ENCODE assay signal across 9 cellular contexts in the genomic region with DNA sequence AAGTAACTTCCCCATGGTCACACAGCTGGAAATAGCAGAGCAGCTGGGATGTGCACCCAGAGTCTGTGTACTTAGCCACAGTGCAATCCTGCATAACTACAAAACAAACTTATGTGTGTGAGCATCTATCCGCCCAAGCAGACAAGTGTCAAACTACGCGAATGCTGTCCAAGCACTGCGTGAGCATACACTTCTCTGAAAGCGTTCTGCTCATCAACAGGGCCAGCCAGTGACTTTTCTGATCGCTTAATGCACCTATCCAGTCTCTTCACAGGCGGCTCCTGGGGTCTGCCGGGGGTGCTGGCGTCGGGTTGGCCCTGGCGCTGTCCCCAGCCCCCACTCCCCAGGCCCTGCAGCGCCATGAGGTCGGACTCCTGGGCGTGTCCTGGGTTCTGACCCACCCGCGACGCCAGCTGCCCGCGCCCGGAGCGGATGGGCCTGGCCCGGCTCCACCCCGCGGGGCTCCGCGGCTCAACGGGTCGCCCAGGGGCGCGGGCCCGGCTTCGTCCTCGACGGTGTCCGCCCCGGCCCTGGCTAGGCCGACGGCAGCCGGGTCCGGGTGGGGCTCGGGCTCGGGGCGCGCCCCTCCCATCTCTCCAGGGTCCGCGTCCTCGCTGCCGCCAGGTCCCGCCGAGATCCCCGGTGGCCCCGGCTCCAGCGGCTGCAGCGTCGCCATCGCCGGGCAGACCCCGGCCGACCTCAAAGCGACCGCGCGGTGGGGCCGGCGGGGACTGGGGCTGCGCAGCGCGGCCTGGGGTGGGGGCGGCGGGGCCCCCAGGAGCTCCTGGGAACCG. TPM values are rescaled to one million over a fixed set of nuclear protein-coding genes. Genes with fewer than 3 reads are reported as not detected.
DNase-seq lines count a peak whose midpoint lies in the region; ATAC-seq and TF ChIP-seq lines count a peak whose summit lies in the region.
"Had no signal": no experiment of that assay in that cellular context is flagged by ENCODE, and none has a peak within 500 bp of the region (broad histone marks: within the 10 kb centered on the region; RNA-seq: fewer than 3 reads in every experiment).

No MANE protein-coding gene starts in this region.

- no peaks in the 10 kb centered on the region for H4K20me1 ChIP-seq in IMR-90 (ENCODE audit: insufficient read depth, low read length)
- H4K20me1 ChIP-seq in mammary epithelial cell (ENCODE audit: insufficient read depth, low read length): no peaks in the 10 kb centered on the region

- DNase-seq in ELF-1 (ENCODE audit: low read depth, low spot score): peak; percentile 15
- no peak for DNase-seq in IMR-90
- DNase-seq in mammary epithelial cell: no peak
- no peak for DNase-seq in kidney epithelial cell (ENCODE audit: low read depth)
- no peak for DNase-seq in DMS114 treated with DMSO at 0.1 percent for 48 hours (lab: John Stamatoyannopoulos, UW; ENCODE audit: unreplicated experiment)
- DNase-seq in SKM-1 treated with dmso at 0.1 percent for 144 hours (lab: John Stamatoyannopoulos, UW; ENCODE audit: unreplicated experiment): no peak

- intact Hi-C loops in IMR-90 (cut with micrococcal nuclease): loop anchor here (10.0 kb wide), 1 partner anchor 339 kb away; a partner anchor contains a TSS
- intact Hi-C loops in mammary epithelial cell (cut with micrococcal nuclease): loop anchor here (2.0 to 10.0 kb wide), 2 partner anchors 31 to 139 kb away; a partner anchor contains a TSS

- no peak overlapping the region for H2AK5ac ChIP-seq in IMR-90 (ENCODE audit: low read depth, low read length)

- H3K27me3 ChIP-seq in IMR-90 (ENCODE audit: control insufficient read depth, insufficient read depth, low read length): no peaks in the 10 kb centered on the region
- no peaks in the 10 kb centered on the region for H3K27me3 ChIP-seq in mammary epithelial cell (ENCODE audit: insufficient read depth, low read length)
- H3K27me3 ChIP-seq in kidney epithelial cell (ENCODE audit: control insufficient read depth, insufficient read depth, low read length): no peaks in the 10 kb centered on the region
- no peaks in the 10 kb centered on the region for H3K27me3 ChIP-seq in stomach smooth muscle (ENCODE audit: control insufficient read depth in 1 of 2, insufficient read depth in 2 of 2, low read length in 2 of 2)

- H4K5ac ChIP-seq in IMR-90 (ENCODE audit: low read depth, low read length): no peak overlapping the region

- H2BK5ac ChIP-seq in IMR-90 (ENCODE audit: low read depth, low read length, poor library complexity, severe bottlenecking): no peak overlapping the region

- peaks cover 15 to 16% of the 10 kb centered on the region in 2 experiments; a peak in 3 of 4 replicates for H3K79me1 ChIP-seq in IMR-90 (ENCODE audit: low read depth in 1 of 2, low read length in 2 of 2)

- 9% methylated on average over 39 of the region's 71 CpGs; no CpG with 5 or more reads in 1 of the 2 experiments for WGBS in IMR-90 (ENCODE audit: extremely low coverage in 2 of 2, insufficient read length in 1 of 2), 2 experiments
- WGBS in mammary epithelial cell (ENCODE audit: low coverage, missing lambda C conversion rate): 16% methylated on average over 3 of the region's 71 CpGs

- BruUV-seq in IMR-90 (replicated peaks; lab: Mats Ljungman, UMichigan) (no TSS peak), mammary epithelial cell (replicated peaks; lab: Mats Ljungman, UMichigan) (no TSS peak)

- no peak overlapping the region for H2BK20ac ChIP-seq in IMR-90 (ENCODE audit: low read depth, low read length)

- H3K9me3 ChIP-seq in IMR-90 (ENCODE audit: control insufficient read depth, insufficient read depth, low read length) (peaks cover 11% of the 10 kb centered on the region; the same call in 1 of the 2 replicates), mammary epithelial cell (replicated peaks; ENCODE audit: insufficient read depth, low read length) (peaks cover 4% of the 10 kb centered on the region), stomach smooth muscle (ENCODE audit: control insufficient read depth in 2 of 2, low read length in 2 of 2) (no peaks in the 10 kb centered on the region)

- no peak overlapping the region for H2BK15ac ChIP-seq in IMR-90 (ENCODE audit: low read depth, low read length)

- TF ChIP-seq RAD21 in IMR-90 (IDR thresholded peaks at IDR 0.05; ENCODE audit: low read length): no peak

- dilution Hi-C loops in IMR-90 (cut with HindIII; ENCODE audit: low sequenced_read_pairs, unreplicated experiment) (no loop called here), mammary epithelial cell (cut with HindIII; ENCODE audit: low sequenced_read_pairs) (no loop called here)

- no peak overlapping the region for H4K91ac ChIP-seq in IMR-90 (ENCODE audit: insufficient read depth, low read depth, low read length)

- peak overlapping the region; percentile 69 for H3K4me3 ChIP-seq in IMR-90 (ENCODE audit: insufficient read depth, low read depth, low read length)
- H3K4me3 ChIP-seq in mammary epithelial cell (replicated peaks in 1 of 3; ENCODE audit: insufficient read depth in 1 of 3, low read depth in 2 of 3, low read length in 3 of 3): peak overlapping the region; percentile 73 to 80 (median 78)
- H3K4me3 ChIP-seq in kidney epithelial cell (ENCODE audit: low read depth, low read length): peak overlapping the region; percentile 70
- H3K4me3 ChIP-seq in stomach smooth muscle (ENCODE audit: low read length in 2 of 2): peak overlapping the region; percentile 61 to 96

- peaks cover 36% of the 10 kb centered on the region for H3K79me2 ChIP-seq in mammary epithelial cell (ENCODE audit: insufficient read depth, low read length)

- in situ Hi-C loops in IMR-90 (cut with MboI; ENCODE audit: low sequenced_read_pairs): no loop called here
- in situ Hi-C loops in mammary epithelial cell (cut with MboI; ENCODE audit: low sequenced_read_pairs in 2 of 2): no loop called here

- H3K4me1 ChIP-seq in IMR-90 (ENCODE audit: control insufficient read depth, insufficient read depth, low read length) (no peaks in the 10 kb centered on the region), mammary epithelial cell (ENCODE audit: insufficient read depth, low read length) (peaks cover 12% of the 10 kb centered on the region), stomach smooth muscle (ENCODE audit: control insufficient read depth, insufficient read depth, low read length) (peaks cover 17% of the 10 kb centered on the region)

- TF ChIP-seq CTCF in IMR-90 (conservative IDR thresholded peaks at IDR 0.05; ENCODE audit: low read depth, low read length): no peak
- TF ChIP-seq CTCF in mammary epithelial cell (conservative IDR thresholded peaks at IDR 0.05 in 1 of 2, IDR thresholded peaks at IDR 0.05 in 1 of 2; ENCODE audit: extremely low read depth in 1 of 2, insufficient read depth in 1 of 2, low read depth in 1 of 2, low read length in 2 of 2): no peak
- TF ChIP-seq CTCF in kidney epithelial cell (IDR thresholded peaks at IDR 0.05; ENCODE audit: insufficient read depth, low read length, poor library complexity, severe bottlenecking): no peak

- H4K8ac ChIP-seq in IMR-90 (ENCODE audit: low read depth in 2 of 2, low read length in 2 of 2): peak overlapping the region; percentile 78 to 79; a peak in 2 of 4 replicates

- H3K9ac ChIP-seq in IMR-90 (ENCODE audit: low read depth, low read length) (no peak overlapping the region; the same call in 1 of the 2 replicates), mammary epithelial cell (ENCODE audit: insufficient read depth, low read length) (no peak overlapping the region), stomach smooth muscle (ENCODE audit: low read length in 2 of 2) (peak overlapping the region; percentile 72 to 90)

- H2AK9ac ChIP-seq in IMR-90 (replicated peaks; ENCODE audit: low read depth, low read length, poor library complexity): no peak overlapping the region

- H3K9me1 ChIP-seq in IMR-90 (ENCODE audit: insufficient read depth, low read length): no peaks in the 10 kb centered on the region

- no peak for TF ChIP-seq POLR2A in IMR-90 (IDR thresholded peaks at IDR 0.05; ENCODE audit: low read depth, low read length)

- CTCF ChIA-PET in IMR-90 (lab: Yijun Ruan, JAX) (no interaction called here), mammary epithelial cell (lab: Charles Lee; ENCODE audit: low non-redundant PET) (no interaction called here)

- H2AFZ ChIP-seq in IMR-90 (replicated peaks; ENCODE audit: low read length, poor library complexity): peak overlapping the region; percentile 99
- peak overlapping the region; percentile 100 for H2AFZ ChIP-seq in mammary epithelial cell (ENCODE audit: low read depth, low read length)

- ATAC-seq in IMR-90 (ENCODE audit: low read depth) (no peak), GM19455 (IDR thresholded peaks at IDR 0.05; ENCODE audit: unreplicated experiment) (no peak)

- H3K36me3 ChIP-seq in IMR-90 (ENCODE audit: control insufficient read depth, insufficient read depth, low read length): peaks cover 2% of the 10 kb centered on the region
- no peaks in the 10 kb centered on the region for H3K36me3 ChIP-seq in mammary epithelial cell (ENCODE audit: insufficient read depth, low read length)
- no peaks in the 10 kb centered on the region for H3K36me3 ChIP-seq in kidney epithelial cell (ENCODE audit: control insufficient read depth, insufficient read depth, low read length)
- no peaks in the 10 kb centered on the region for H3K36me3 ChIP-seq in stomach smooth muscle (ENCODE audit: control insufficient read depth in 2 of 2, insufficient read depth in 2 of 2, low read length in 2 of 2)

- POLR2A ChIA-PET in IMR-90 (lab: Charles Lee; ENCODE audit: unreplicated experiment): no interaction called here

- H3K27ac ChIP-seq in IMR-90 (ENCODE audit: insufficient read depth, low read length): no peak overlapping the region
- no peak overlapping the region for H3K27ac ChIP-seq in mammary epithelial cell (ENCODE audit: insufficient read depth, low read depth, low read length)
- H3K27ac ChIP-seq in stomach smooth muscle (ENCODE audit: low read length): peak overlapping the region; percentile 90

- H3K56ac ChIP-seq in IMR-90 (ENCODE audit: extremely low read depth, insufficient read depth, low read length): no peak overlapping the region

- peak overlapping the region; percentile 76; the same call in 1 of the 2 replicates for H3K4me2 ChIP-seq in IMR-90 (ENCODE audit: low read depth, low read length)
- peak overlapping the region; percentile 97 for H3K4me2 ChIP-seq in mammary epithelial cell (ENCODE audit: insufficient read depth, low read depth, low read length)

- H3K14ac ChIP-seq in IMR-90 (replicated peaks; ENCODE audit: low read depth, low read length): no peak overlapping the region

- no peak overlapping the region for H2BK120ac ChIP-seq in IMR-90 (ENCODE audit: low read depth, low read length)

- H3K4ac ChIP-seq in IMR-90 (ENCODE audit: low read depth, low read length): no peak overlapping the region

- no peak overlapping the region for H3K23ac ChIP-seq in IMR-90 (ENCODE audit: low read depth, low read length)

- H3K18ac ChIP-seq in IMR-90 (ENCODE audit: low read depth, low read length): no peak overlapping the region

RNA-seq across cellular contexts. Expression of a gene that starts 1.3 kb away (rescaled TPM):
- total RNA-seq in IMR-90 (2012; rRNA removed) (4.7 and 7.8 TPM in 2 replicates), mammary epithelial cell (10 to 100 TPM in 1 of 2 donors, 1 to 10 TPM in 1; 8.0 to 10.2 TPM), kidney epithelial cell (8.4 and 10.6 TPM in 2 replicates)
- polyA plus RNA-seq in IMR-90 (2012; rRNA removed) (0.86 and 1.8 TPM in 2 replicates), mammary epithelial cell (2.4 TPM)
- 0.20 and 0.53 TPM in 2 replicates for polyA plus RNA-seq in IMR-90 (2012; cell fraction: cytosol; rRNA removed)
- 0.73 and 9.6 TPM in 2 replicates for polyA plus RNA-seq in IMR-90 (2012; cell fraction: nucleus; rRNA removed; ENCODE audit: low replicate concordance)
- 3.1 TPM for polyA minus RNA-seq in mammary epithelial cell

RNA-seq across cellular contexts. Expression of a gene that starts 31.0 kb away (rescaled TPM):
- total RNA-seq in IMR-90 (2012; rRNA removed): under 0.01 TPM in 2 replicates
- polyA plus RNA-seq in IMR-90 (2012; rRNA removed): not detected in 2 replicates
- polyA plus RNA-seq in IMR-90 (2012; cell fraction: cytosol; rRNA removed): not detected in 2 replicates
- 0.05 TPM in 1 of 2 replicates, not detected in the other for polyA plus RNA-seq in IMR-90 (2012; cell fraction: nucleus; rRNA removed; ENCODE audit: low replicate concordance)
- 1 to 10 TPM; 2.0 to 2.7 TPM for total RNA-seq in mammary epithelial cell
- polyA plus RNA-seq in mammary epithelial cell: 0.53 TPM
- 6.0 TPM for polyA minus RNA-seq in mammary epithelial cell
- 0.79 and 1.2 TPM in 2 replicates for total RNA-seq in kidney epithelial cell
- total RNA-seq: NCI-H460 had no signal

Comparison
In these comparisons a context has a peak if more than half of its experiments do, and no peak if none do; other contexts are left out.
1. H3K9ac ChIP-seq: peak in stomach smooth muscle (2 of 2); none in IMR-90 (single experiment) and mammary epithelial cell (single experiment).
2. Peak in every context shown above with its lines, with median percentiles within 50 percentile points of each other: H3K4me3 ChIP-seq.